Comparison of ENCODE assay signal across 27 cellular contexts in the genomic region with DNA sequence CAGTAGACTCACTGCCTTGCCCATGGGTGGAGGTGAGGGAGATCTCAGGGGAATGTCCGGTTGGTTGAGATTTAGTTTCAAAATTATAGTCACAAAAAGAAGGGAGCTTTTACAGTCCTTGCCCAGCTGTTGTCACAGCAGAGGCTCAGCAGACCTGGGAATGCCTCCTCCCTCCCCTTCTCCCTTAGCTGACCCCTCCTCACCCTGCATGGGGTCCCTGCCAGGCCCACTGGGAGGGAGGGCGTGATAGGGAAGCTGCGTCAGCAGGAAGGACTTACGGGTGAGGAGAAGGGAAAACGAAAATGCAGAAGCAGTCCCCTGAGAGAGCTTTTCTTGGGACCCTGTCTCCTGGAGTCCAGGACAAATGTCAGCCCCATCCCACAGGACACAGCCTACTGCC. TPM values are rescaled to one million over a fixed set of nuclear protein-coding genes. Genes with fewer than 3 reads are reported as not detected.
"Had no signal": no experiment of that assay in that cellular context is flagged by ENCODE, and none has a peak within 500 bp of the region (broad histone marks: within the 10 kb centered on the region; RNA-seq: fewer than 3 reads in every experiment).

No MANE protein-coding gene starts in this region.

- H3K4me3 ChIP-seq: adrenal gland, SJSA1 had no signal

- H3K27ac ChIP-seq: adrenal gland, SJSA1 had no signal

- H3K27ac Mint-ChIP-seq: activated CD8-positive, alpha-beta T cell treated with anti-CD3 and anti-CD28 coated beads, Interleukin-2, amount 10 ng/mL, durations not matched to agents 7 days and 5 days; activated naive CD8-positive, alpha-beta T cell treated with anti-CD3 and anti-CD28 coated beads, Interleukin-2, amount 10 ng/mL, durations not matched to agents 7 days and 5 days had no signal

- H3K4me3 Mint-ChIP-seq: activated CD8-positive, alpha-beta T cell treated with anti-CD3 and anti-CD28 coated beads, Interleukin-2, amount 10 ng/mL, durations not matched to agents 7 days and 5 days; activated naive CD8-positive, alpha-beta T cell treated with anti-CD3 and anti-CD28 coated beads, Interleukin-2, amount 10 ng/mL, durations not matched to agents 7 days and 5 days had no signal

- DNase-seq: activated CD4-positive, alpha-beta T cell treated with anti-CD3 and anti-CD28 coated beads for 4 hours; activated CD4-positive, alpha-beta T cell treated with anti-CD3 and anti-CD28 coated beads, Interleukin-2, amount 50 U/mL, for 4 hours; activated CD8-positive, alpha-beta memory T cell treated with anti-CD3 and anti-CD28 coated beads, Interleukin-2, amount 50 U/mL, for 48 hours; activated CD8-positive, alpha-beta T cell treated with anti-CD3 and anti-CD28 coated beads, Interleukin-2, amount 10 ng/mL, durations not matched to agents 7 days and 5 days; activated naive CD4-positive, alpha-beta T cell treated with anti-CD3 and anti-CD28 coated beads, Interleukin-2, amount 50 U/mL, for 16 hours; activated naive CD8-positive, alpha-beta T cell treated with anti-CD3 and anti-CD28 coated beads, Interleukin-2, amount 10 ng/mL, durations not matched to agents 7 days and 5 days; activated T-cell treated with anti-CD3 and anti-CD28 coated beads, Interleukin-2, amount 50 U/mL, for 1 hour; adrenal gland; anterior cingulate cortex; KG1; NCI-H1048; NCI-H1417; NCI-H1930; NCI-H2171; NCI-H2227 treated with DMSO at 0.1 percent for 48 hours; NCI-H446 treated with DMSO at 0.1 percent for 48 hours; NCI-H524 treated with DMSO at 0.1 percent for 48 hours; NCI-H82; OCI-M1; RPMI8226; SHP77; SW 1271 had no signal

- H3K27me3 ChIP-seq: adrenal gland, SJSA1 had no signal

- H3K4me1 ChIP-seq: adrenal gland had no signal

- H3K36me3 ChIP-seq: adrenal gland, SJSA1 had no signal

- H3K9me3 Mint-ChIP-seq: activated naive CD8-positive, alpha-beta T cell treated with anti-CD3 and anti-CD28 coated beads, Interleukin-2, amount 10 ng/mL, durations not matched to agents 7 days and 5 days had no signal

- ATAC-seq: activated CD4-positive, CD25-positive, alpha-beta regulatory T cell treated with anti-CD3 and anti-CD28 coated beads, Interleukin-2, amount 50 U/mL, for 24 hours; activated CD8-positive, alpha-beta T cell treated with anti-CD3 and anti-CD28 coated beads, Interleukin-2, amount 10 ng/mL, durations not matched to agents 7 days and 5 days; Panc1; SK-N-SH treated with all-trans-retinoic acid at 6 μM for 48 hours had no signal

- H3K9me3 ChIP-seq: adrenal gland, SJSA1 had no signal

- H3K36me3 Mint-ChIP-seq: activated naive CD8-positive, alpha-beta T cell treated with anti-CD3 and anti-CD28 coated beads, Interleukin-2, amount 10 ng/mL, durations not matched to agents 7 days and 5 days had no signal

RNA-seq across cellular contexts. Expression of a gene that starts 18.9 kb away (rescaled TPM):
- total RNA-seq: T-helper 1 cell treated with Interleukin-12 subunit alpha and Interleukin-12 subunit beta and Interleukin-4 antibody, amounts not matched to agents 30 ng/mL and 1 ng/mL, for 36 hours had no signal
